ENCODE assay signal across 23 cellular contexts in genomic region chr4:143721317-143721716, GRCh38. TPM values are rescaled to one million over a fixed set of nuclear protein-coding genes. Genes with fewer than 3 reads are reported as not detected.
"Had no signal": no experiment of that assay in that cellular context is flagged by ENCODE, and none has a peak within 500 bp of the region (broad histone marks: within the 10 kb centered on the region; RNA-seq: fewer than 3 reads in every experiment).

No MANE protein-coding gene starts in this region.

- DNase-seq: activated CD4-positive, alpha-beta T cell treated with anti-CD3 and anti-CD28 coated beads, Interleukin-2, amount 10 ng/mL, durations not matched to agents 24 days and 14 days; activated CD4-positive, CD25-positive, alpha-beta regulatory T cell; activated CD8-positive, alpha-beta T cell treated with anti-CD3 and anti-CD28 coated beads, Interleukin-2, amount 10 ng/mL, durations not matched to agents 7 days and 5 days; activated naive CD4-positive, alpha-beta T cell treated with Interleukin-2 at 50 U/mL for 16 hours; activated naive CD8-positive, alpha-beta T cell treated with anti-CD3 and anti-CD28 coated beads, Interleukin-2, amount 10 ng/mL, durations not matched to agents 7 days and 5 days; activated T-cell treated with anti-CD3 and anti-CD28 coated beads, Interleukin-2, amount 50 U/mL, for 24 hours; caudate nucleus; endodermal cell; gastrocnemius medialis; heart left ventricle; kidney; left lung; mammary epithelial cell; nephron progenitor cell; nucleus accumbens; retina; stimulated activated CD4-positive, alpha-beta T cell treated with anti-CD3 and anti-CD28 coated beads, Interleukin-12 subunit alpha, Interleukin-12 subunit beta, amount 100 ng/mL, for 4 hours; stimulated activated naive CD8-positive, alpha-beta T cell treated with anti-CD3 and anti-CD28 coated beads, Interleukin-15, Interleukin-2, amounts not matched to agents 100 U/mL and 50 U/mL, for 24 hours; T-helper 9 cell had no signal

- H3K4me3 ChIP-seq: gastrocnemius medialis, heart left ventricle, left lung, tibial nerve had no signal

- H3K36me3 ChIP-seq: gastrocnemius medialis, heart left ventricle, left lung, tibial nerve had no signal

- H3K27me3 ChIP-seq: gastrocnemius medialis, heart left ventricle, left lung, tibial nerve had no signal

- H3K27ac ChIP-seq: gastrocnemius medialis, heart left ventricle, left lung, tibial nerve had no signal

- ATAC-seq: activated CD8-positive, alpha-beta T cell treated with anti-CD3 and anti-CD28 coated beads, Interleukin-2, amount 10 ng/mL, durations not matched to agents 7 days and 5 days; gastrocnemius medialis; heart left ventricle; left lung; stimulated activated naive CD8-positive, alpha-beta T cell treated with anti-CD3 and anti-CD28 coated beads, Interleukin-15, Interleukin-2, amounts not matched to agents 100 U/mL and 50 U/mL, for 24 hours had no signal

- H3K4me1 ChIP-seq: gastrocnemius medialis, heart left ventricle, left lung, tibial nerve had no signal

- H3K9me3 ChIP-seq: gastrocnemius medialis, heart left ventricle, left lung, tibial nerve had no signal

RNA-seq across cellular contexts. Expression of gene FREM3, which starts 20.8 kb away (rescaled TPM):
- total RNA-seq: activated CD4-positive, alpha-beta T cell treated with anti-CD3 and anti-CD28 coated beads, Interleukin-2, amount 10 ng/mL, durations not matched to agents 24 days and 14 days; activated CD8-positive, alpha-beta T cell treated with anti-CD3 and anti-CD28 coated beads, Interleukin-2, amount 10 ng/mL, durations not matched to agents 7 days and 5 days; activated naive CD8-positive, alpha-beta T cell treated with anti-CD3 and anti-CD28 coated beads, Interleukin-2, amount 10 ng/mL, durations not matched to agents 7 days and 5 days; activated T-helper 2 cell treated with anti-CD3 and anti-CD28 coated beads, Interferon-gamma antibody, Interleukin-2, Interleukin-4, amounts not matched to agents 10 μg/mL and 5 μg/mL and 100 μg/mL, durations not matched to agents 14 hours and 24 hours and 36 hours; epithelial cell of proximal tubule; gastrocnemius medialis; mammary epithelial cell; myocyte; tibial nerve had no signal
- polyA plus RNA-seq: mammary epithelial cell had no signal
